1 cellular context compared by ENCODE assay signal in genomic region chr2:231709981-231710750, GRCh38.
TF ChIP-seq lines count a peak whose summit lies in the region.

No MANE protein-coding gene starts in this region.

TF ChIP-seq in HepG2, 621 proteins besides CTCF, POLR2A, EP300 and RAD21 (continued from another document and continues in another):
- TF ChIP-seq TOPORS (CRISPR knock-in tag; IDR thresholded peaks at IDR 0.05) = peak; percentile 99
- TF ChIP-seq ZFP41 (CRISPR knock-in tag; IDR thresholded peaks at IDR 0.05; ENCODE audit: borderline replicate concordance) = peak; percentile 99
- TF ChIP-seq NR2F2 (IDR thresholded peaks at IDR 0.05; ENCODE audit: borderline replicate concordance, low read depth) = no peak; the same call in 1 of the 2 replicates
- peak; percentile 59; the same call in 1 of the 2 replicates for TF ChIP-seq PITX1 (CRISPR knock-in tag; IDR thresholded peaks at IDR 0.05)
- TF ChIP-seq ZNF331 (CRISPR knock-in tag; IDR thresholded peaks at IDR 0.05) = peak; percentile 99
- peak; percentile 86 for TF ChIP-seq ZMYM2 (CRISPR knock-in tag; IDR thresholded peaks at IDR 0.05)
- peak; percentile 98 for TF ChIP-seq PLSCR1 (CRISPR knock-in tag; IDR thresholded peaks at IDR 0.05; ENCODE audit: borderline replicate concordance)
- TF ChIP-seq ZNF574 (CRISPR knock-in tag; IDR thresholded peaks at IDR 0.05) = peak; percentile 95
- no peak for TF ChIP-seq SMARCE1 (IDR thresholded peaks at IDR 0.05; ENCODE audit: borderline replicate concordance)
- peak; percentile 88; the same call in 1 of the 2 replicates for TF ChIP-seq ZBTB1 (CRISPR knock-in tag; IDR thresholded peaks at IDR 0.05; ENCODE audit: borderline replicate concordance)
- TF ChIP-seq ZNF329 (CRISPR knock-in tag; IDR thresholded peaks at IDR 0.05; ENCODE audit: low read depth) = peak; percentile 97
- no peak; the same call in 1 of the 2 replicates for TF ChIP-seq PRDM4 (CRISPR knock-in tag; IDR thresholded peaks at IDR 0.05; ENCODE audit: borderline replicate concordance)
- TF ChIP-seq DDIT3 (CRISPR knock-in tag; IDR thresholded peaks at IDR 0.05) = peak; percentile 27; the same call in 1 of the 2 replicates
- TF ChIP-seq TERF1 (CRISPR knock-in tag; IDR thresholded peaks at IDR 0.05) = peak; percentile 95; the same call in 1 of the 2 replicates
- no peak for TF ChIP-seq SMC3 (IDR thresholded peaks at IDR 0.05; ENCODE audit: low read length)
- TF ChIP-seq ZNF564 (CRISPR knock-in tag; IDR thresholded peaks at IDR 0.05) = peak; percentile 99
- TF ChIP-seq ZNF724P (CRISPR knock-in tag; IDR thresholded peaks at IDR 0.05; ENCODE audit: borderline replicate concordance) = peak; percentile 100
- TF ChIP-seq SSRP1 (CRISPR knock-in tag; IDR thresholded peaks at IDR 0.05) = no peak
- TF ChIP-seq GATA4 (IDR thresholded peaks at IDR 0.05; ENCODE audit: borderline replicate concordance, low read depth) = no peak
- TF ChIP-seq ZNF468 (CRISPR knock-in tag; IDR thresholded peaks at IDR 0.05) = peak; percentile 97
- TF ChIP-seq MTF2 (CRISPR knock-in tag; IDR thresholded peaks at IDR 0.05; ENCODE audit: borderline replicate concordance) = peak; percentile 90; the same call in 1 of the 2 replicates
- TF ChIP-seq ZNF7 (CRISPR knock-in tag; IDR thresholded peaks at IDR 0.05) = 0 out of 2 replicates have a peak, but pooled peaks have one; percentile 24
- peak; percentile 99 for TF ChIP-seq MXD1 (CRISPR knock-in tag; IDR thresholded peaks at IDR 0.05)
- TF ChIP-seq ATF7-NPFF (CRISPR knock-in tag; IDR thresholded peaks at IDR 0.05; ENCODE audit: low read depth) = peak; percentile 100
- TF ChIP-seq ZNF761 (CRISPR knock-in tag; conservative IDR thresholded peaks at IDR 0.05) = peak; percentile 100
- TF ChIP-seq ZNF841 (CRISPR knock-in tag; IDR thresholded peaks at IDR 0.05; ENCODE audit: borderline replicate concordance) = peak; percentile 99
- peak; percentile 99 for TF ChIP-seq IRF9 (CRISPR knock-in tag; IDR thresholded peaks at IDR 0.05; ENCODE audit: borderline replicate concordance)
- peak; percentile 97 for TF ChIP-seq PBX3 (CRISPR knock-in tag; IDR thresholded peaks at IDR 0.05; ENCODE audit: borderline replicate concordance)
- TF ChIP-seq KLF13 (CRISPR knock-in tag; IDR thresholded peaks at IDR 0.05) = peak; percentile 91; the same call in 1 of the 2 replicates
- no peak for TF ChIP-seq ZNF597 (CRISPR knock-in tag; IDR thresholded peaks at IDR 0.05)
- peak; percentile 99 for TF ChIP-seq ZNF691 (CRISPR knock-in tag; IDR thresholded peaks at IDR 0.05; ENCODE audit: borderline replicate concordance, low read depth)
- peak; percentile 100 for TF ChIP-seq ZNF547 (CRISPR knock-in tag; IDR thresholded peaks at IDR 0.05)
- peak; percentile 89 for TF ChIP-seq ARID4A (CRISPR knock-in tag; IDR thresholded peaks at IDR 0.05; ENCODE audit: borderline replicate concordance)
- TF ChIP-seq MTERF4 (CRISPR knock-in tag; IDR thresholded peaks at IDR 0.05) = peak; percentile 100
- TF ChIP-seq ZNF513 (CRISPR knock-in tag; conservative IDR thresholded peaks at IDR 0.05) = no peak
- peak; percentile 95 for TF ChIP-seq MXD4 (CRISPR knock-in tag; IDR thresholded peaks at IDR 0.05)
- TF ChIP-seq ZSCAN21 (CRISPR knock-in tag; IDR thresholded peaks at IDR 0.05; ENCODE audit: borderline replicate concordance) = peak; percentile 100
- no peak for TF ChIP-seq ZBTB21 (CRISPR knock-in tag; IDR thresholded peaks at IDR 0.05)
- no peak for TF ChIP-seq NFE2 (CRISPR knock-in tag; IDR thresholded peaks at IDR 0.05)
- TF ChIP-seq ZNF101 (CRISPR knock-in tag; IDR thresholded peaks at IDR 0.05; ENCODE audit: borderline replicate concordance, low read depth) = peak; percentile 99
- TF ChIP-seq CEBPB (IDR thresholded peaks at IDR 0.05; ENCODE audit: borderline replicate concordance, low read depth, low read length) = no peak
